ENCODE assay signal across 7 cellular contexts in genomic region chr5:134226441-134227192, GRCh38. TPM values are rescaled to one million over a fixed set of nuclear protein-coding genes. Genes with fewer than 3 reads are reported as not detected.
DNase-seq lines count a peak whose midpoint lies in the region; ATAC-seq and TF ChIP-seq lines count a peak whose summit lies in the region.

No MANE protein-coding gene starts in this region.

- H3K9me3 Mint-ChIP-seq in chondrocyte (ENCODE audit: low read depth) = no peaks in the 10 kb centered on the region

- H3K27ac ChIP-seq in tibial nerve = peak overlapping the region; percentile 99 to 100 (median 100)

- TF ChIP-seq EP300 in tibial nerve (IDR thresholded peaks at IDR 0.05) = no peak

- no peaks in the 10 kb centered on the region for H3K27me3 ChIP-seq in tibial nerve

- H3K36me3 ChIP-seq in tibial nerve = no peaks in the 10 kb centered on the region

- TF ChIP-seq CTCF in chondrocyte (IDR thresholded peaks at IDR 0.05) = no peak
- TF ChIP-seq CTCF in tibial nerve (IDR thresholded peaks at IDR 0.05) = peak in 2 of 5 experiments; percentile 8 to 26

- peaks cover 39% of the 10 kb centered on the region for H3K4me1 Mint-ChIP-seq in chondrocyte (ENCODE audit: low read depth)

- H3K4me3 ChIP-seq in tibial nerve = peak overlapping the region; percentile 89 to 99 (median 97)

- WGBS in tibial nerve, 2 donors = 5 to 8% methylated on average over 22 to 24 of the region's 51 CpGs

- peak overlapping the region; percentile 98 for H3K27ac Mint-ChIP-seq in chondrocyte (ENCODE audit: unreplicated experiment)

- no peaks in the 10 kb centered on the region for H3K36me3 Mint-ChIP-seq in chondrocyte (ENCODE audit: low read depth)

- H3K4me1 ChIP-seq in tibial nerve = peaks cover 3 to 42% (median 29%) of the 10 kb centered on the region in 4 donors

- TF ChIP-seq POLR2A in Raji (IDR thresholded peaks at IDR 0.05; ENCODE audit: insufficient read depth, low read depth, low read length) (peak; percentile 12; the same call in 1 of the 2 replicates), tibial nerve (IDR thresholded peaks at IDR 0.05) (peak in 1 of 2 donors; percentile 68)

- no peaks in the 10 kb centered on the region for H3K9me3 ChIP-seq in tibial nerve

- peak overlapping the region; percentile 95 for H3K4me3 Mint-ChIP-seq in chondrocyte (ENCODE audit: unreplicated experiment)

- H3K27me3 Mint-ChIP-seq in chondrocyte (ENCODE audit: low read depth) = no peaks in the 10 kb centered on the region

- no peak for DNase-seq in chondrocyte (ENCODE audit: low spot score)
- DNase-seq in lung microvascular endothelial cell (ENCODE audit: low read depth in 2 of 2) = peak; percentile 20 to 29
- DNase-seq in tibial nerve (ENCODE audit: low spot score in 2 of 2) = peak; percentile 14 to 16
- DNase-seq in amniotic stem cell (lab: John Stamatoyannopoulos, UW) = no peak

- ATAC-seq in GM18867 (IDR thresholded peaks at IDR 0.05; ENCODE audit: unreplicated experiment) (peak; percentile 33), HG02840 (IDR thresholded peaks at IDR 0.05; ENCODE audit: low FRiP score, unreplicated experiment) (peak; percentile 1)

RNA-seq across cellular contexts. Expression of gene PPP2CA, which starts 0.7 kb away (rescaled TPM):
- total RNA-seq in chondrocyte = 109 to 113 TPM (median 113 TPM) in 3 replicates
- total RNA-seq in lung microvascular endothelial cell = 39.0 and 43.7 TPM in 2 replicates
- total RNA-seq in tibial nerve = 100 to 1,000 TPM in 3 of 4 donors, 10 to 100 TPM in 1; 42.8 to 227 (median 149) TPM

RNA-seq across cellular contexts. Expression of gene SKP1, which starts 49.9 kb away (rescaled TPM):
- total RNA-seq in chondrocyte = 248 to 338 TPM (median 256 TPM) in 3 replicates
- 119 and 126 TPM in 2 replicates for total RNA-seq in lung microvascular endothelial cell
- 100 to 1,000 TPM; 173 to 311 (median 209) TPM for total RNA-seq in tibial nerve

Comparison
In these comparisons a context has a peak if more than half of its experiments do, and no peak if none do; other contexts are left out.
1. DNase-seq: peak in lung microvascular endothelial cell (2 of 2) and tibial nerve (2 of 2); none in chondrocyte (single experiment) and amniotic stem cell (single experiment).